In genomic region chr1:21302747-21303715, GRCh38 we compare ENCODE assay signal across 7 cellular contexts. TPM values are rescaled to one million over a fixed set of nuclear protein-coding genes. Genes with fewer than 3 reads are reported as not detected.
DNase-seq lines count a peak whose midpoint lies in the region; ATAC-seq, FAIRE-seq and TF ChIP-seq lines count a peak whose summit lies in the region.

No MANE protein-coding gene starts in this region.

- no peak overlapping the region for H3K4me3 Mint-ChIP-seq in stimulated activated effector memory CD8-positive, alpha-beta T cell treated with anti-CD3 and anti-CD28 coated beads, Interleukin-12 subunit alpha, Interleukin-12 subunit beta, amount 100 ng/mL, for 72 hours

- TF ChIP-seq POLR2A in H54 (IDR thresholded peaks at IDR 0.05; ENCODE audit: low read depth, low read length) (no peak), gastroesophageal sphincter (IDR thresholded peaks at IDR 0.05) (no peak)

- peaks cover 65% of the 10 kb centered on the region for H3K4me1 Mint-ChIP-seq in stimulated activated effector memory CD8-positive, alpha-beta T cell treated with anti-CD3 and anti-CD28 coated beads, Interleukin-12 subunit alpha, Interleukin-12 subunit beta, amount 100 ng/mL, for 72 hours

- H3K27me3 ChIP-seq in gastroesophageal sphincter: no peaks in the 10 kb centered on the region

- peak overlapping the region; percentile 75 for H3K27ac Mint-ChIP-seq in stimulated activated effector memory CD8-positive, alpha-beta T cell treated with anti-CD3 and anti-CD28 coated beads, Interleukin-12 subunit alpha, Interleukin-12 subunit beta, amount 100 ng/mL, for 72 hours

- no peaks in the 10 kb centered on the region for H3K9me3 ChIP-seq in gastroesophageal sphincter

- DNase-seq in H54 (ENCODE audit: insufficient read length, low spot score) (peak; percentile 56), NCI-H146 (lab: John Stamatoyannopoulos, UW) (no peak), SKM-1 treated with dmso at 0.1 percent for 144 hours (lab: John Stamatoyannopoulos, UW; ENCODE audit: unreplicated experiment) (no peak)
- DNase-seq in stimulated activated effector memory CD8-positive, alpha-beta T cell treated with anti-CD3 and anti-CD28 coated beads, Interleukin-12 subunit alpha, Interleukin-12 subunit beta, amount 100 ng/mL, for 72 hours (ENCODE audit: low spot score in 2 of 2): no peak

- 54 to 70% methylated on average over 7 to 8 of the region's 11 CpGs for WGBS in gastroesophageal sphincter (ENCODE audit: low coverage in 1 of 2), 2 donors

- no peak overlapping the region for H3K4me3 ChIP-seq in gastroesophageal sphincter

- TF ChIP-seq EP300 in gastroesophageal sphincter (IDR thresholded peaks at IDR 0.05): no peak

- H3K4me1 ChIP-seq in gastroesophageal sphincter: peaks cover 0 to 81% (median 26%) of the 10 kb centered on the region in 3 donors

- H3K9me3 Mint-ChIP-seq in stimulated activated effector memory CD8-positive, alpha-beta T cell treated with anti-CD3 and anti-CD28 coated beads, Interleukin-12 subunit alpha, Interleukin-12 subunit beta, amount 100 ng/mL, for 72 hours: no peaks in the 10 kb centered on the region

- no peak for FAIRE-seq in H54 (lab: Jason Lieb, UNC)

- peak in 2 of 4 experiments; percentile 24 to 59 for TF ChIP-seq CTCF in gastroesophageal sphincter (IDR thresholded peaks at IDR 0.05)

- H3K36me3 Mint-ChIP-seq in stimulated activated effector memory CD8-positive, alpha-beta T cell treated with anti-CD3 and anti-CD28 coated beads, Interleukin-12 subunit alpha, Interleukin-12 subunit beta, amount 100 ng/mL, for 72 hours: peaks cover 11% of the 10 kb centered on the region

- H3K36me3 ChIP-seq in gastroesophageal sphincter: peaks cover 0 to 4% of the 10 kb centered on the region in 2 donors

- ATAC-seq in SK-N-SH treated with all-trans-retinoic acid at 6 μM for 48 hours (peak; percentile 79), gastroesophageal sphincter (peak; percentile 43), GM18498 (IDR thresholded peaks at IDR 0.05; ENCODE audit: unreplicated experiment) (no peak)
- no peak for ATAC-seq in stimulated activated effector memory CD8-positive, alpha-beta T cell treated with anti-CD3 and anti-CD28 coated beads, Interleukin-12 subunit alpha, Interleukin-12 subunit beta, amount 100 ng/mL, for 72 hours

- H3K27ac ChIP-seq in gastroesophageal sphincter: peak overlapping the region in 2 of 4 donors; percentile 9 to 38

TF ChIP-seq in SK-N-SH treated with all-trans-retinoic acid at 6 μM for 48 hours, 23 proteins besides CTCF, POLR2A, EP300 and RAD21:
- TF ChIP-seq ISL1 (CRISPR knock-in tag; IDR thresholded peaks at IDR 0.05): peak; percentile 74
- TF ChIP-seq ESRRG (CRISPR knock-in tag; IDR thresholded peaks at IDR 0.05): no peak
- no peak for TF ChIP-seq CSRNP3 (CRISPR knock-in tag; IDR thresholded peaks at IDR 0.05)
- peak; percentile 32; the same call in 1 of the 2 replicates for TF ChIP-seq ZNF70 (CRISPR knock-in tag; IDR thresholded peaks at IDR 0.05)
- 0 out of 2 replicates have a peak, but pooled peaks have one; percentile 53 for TF ChIP-seq TSHZ2 (CRISPR knock-in tag; IDR thresholded peaks at IDR 0.05)
- TF ChIP-seq PPARA (CRISPR knock-in tag; IDR thresholded peaks at IDR 0.05; ENCODE audit: borderline replicate concordance): peak; percentile 64; the same call in 1 of the 2 replicates
- TF ChIP-seq SNAI2 (CRISPR knock-in tag; IDR thresholded peaks at IDR 0.05): peak; percentile 50; the same call in 1 of the 2 replicates
- TF ChIP-seq TCF4 (CRISPR knock-in tag; IDR thresholded peaks at IDR 0.05; ENCODE audit: borderline replicate concordance): peak; percentile 93
- TF ChIP-seq CSDC2 (CRISPR knock-in tag; IDR thresholded peaks at IDR 0.05): no peak
- no peak for TF ChIP-seq PATZ1 (CRISPR knock-in tag; IDR thresholded peaks at IDR 0.05; ENCODE audit: borderline replicate concordance)

RNA-seq across cellular contexts. Expression of gene ECE1, which starts 12.8 kb away (rescaled TPM):
- total RNA-seq in gastroesophageal sphincter: 10 to 100 TPM; 68.3 to 94.7 (median 69.9) TPM

Comparison
In these comparisons a context has a peak if more than half of its experiments do, and no peak if none do; other contexts are left out.
1. ATAC-seq: peak in SK-N-SH treated with all-trans-retinoic acid at 6 μM for 48 hours (single experiment) and gastroesophageal sphincter (single experiment); none in stimulated activated effector memory CD8-positive, alpha-beta T cell treated with anti-CD3 and anti-CD28 coated beads, Interleukin-12 subunit alpha, Interleukin-12 subunit beta, amount 100 ng/mL, for 72 hours (single experiment) and GM18498 (single experiment).